1 cellular context compared by ENCODE assay signal in the genomic region with DNA sequence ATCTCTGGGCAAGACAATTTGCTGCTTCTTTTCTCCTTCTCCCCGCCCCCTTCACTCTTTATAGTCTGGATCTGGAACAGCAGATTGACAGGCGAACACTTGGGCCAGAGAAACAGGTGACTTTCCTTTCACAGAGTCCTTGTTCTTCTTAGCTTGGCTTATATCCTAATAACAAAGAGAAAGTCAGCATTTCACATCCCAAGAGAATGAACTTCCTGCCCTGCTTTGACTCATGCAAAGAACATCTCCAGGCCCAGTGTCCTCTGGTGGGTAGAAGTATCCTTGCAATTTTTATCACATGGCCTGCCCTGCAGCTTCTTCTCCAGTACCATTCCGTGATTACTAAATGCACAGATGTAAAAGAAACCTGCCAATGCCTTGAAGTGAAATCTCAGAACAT.
TF ChIP-seq lines count a peak whose summit lies in the region.

No MANE protein-coding gene starts in this region.

TF ChIP-seq in SK-N-SH, 30 proteins besides CTCF, POLR2A, EP300 and RAD21 (continued from another document):
- no peak for TF ChIP-seq USF2 (IDR thresholded peaks at IDR 0.05; ENCODE audit: borderline replicate concordance, low read depth, low read length)
- TF ChIP-seq, protein P1, sequence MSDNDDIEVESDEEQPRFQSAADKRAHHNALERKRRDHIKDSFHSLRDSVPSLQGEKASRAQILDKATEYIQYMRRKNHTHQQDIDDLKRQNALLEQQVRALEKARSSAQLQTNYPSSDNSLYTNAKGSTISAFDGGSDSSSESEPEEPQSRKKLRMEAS (IDR thresholded peaks at IDR 0.05; ENCODE audit: low read depth) = no peak
- no peak for TF ChIP-seq CHD2 (IDR thresholded peaks at IDR 0.05; ENCODE audit: low read length, partially characterized antibody)
- TF ChIP-seq EZH2phosphoT487 (IDR thresholded peaks at IDR 0.05; ENCODE audit: borderline replicate concordance, low read depth) = no peak
- TF ChIP-seq FOSL2 (IDR thresholded peaks at IDR 0.05; ENCODE audit: borderline replicate concordance, low read depth) = peak; percentile 37; the same call in 1 of the 2 replicates
- TF ChIP-seq TAF1 (IDR thresholded peaks at IDR 0.05; ENCODE audit: borderline replicate concordance, low read depth, low read length) = no peak
